Comparison of ENCODE assay signal across 8 cellular contexts in genomic region chr2:215880970-215881369, GRCh38.
DNase-seq lines count a peak whose midpoint lies in the region; ATAC-seq and TF ChIP-seq lines count a peak whose summit lies in the region.

No MANE protein-coding gene starts in this region.

- no peaks in the 10 kb centered on the region for H3K27me3 ChIP-seq in suprapubic skin

- TF ChIP-seq CTCF in foreskin fibroblast (IDR thresholded peaks at IDR 0.05; ENCODE audit: low read depth, low read length) (no peak), suprapubic skin (IDR thresholded peaks at IDR 0.05) (no peak)

- DNase-seq in A172 (ENCODE audit: low spot score) (peak; percentile 9), NCI-H2171 treated with DMSO at 0.1 percent for 48 hours (lab: John Stamatoyannopoulos, UW) (peak; percentile 53), foreskin fibroblast (no peak), NK-92 (lab: John Stamatoyannopoulos, UW; ENCODE audit: unreplicated experiment) (no peak), suprapubic skin (ENCODE audit: low spot score in 2 of 2) (no peak), mesenteric fat pad (ENCODE audit: low spot score) (no peak)

- no peak for TF ChIP-seq POLR2A in suprapubic skin (IDR thresholded peaks at IDR 0.05)

- H3K4me3 ChIP-seq in foreskin fibroblast (ENCODE audit: low read depth in 1 of 2, low read length in 2 of 2) (no peak overlapping the region), suprapubic skin (no peak overlapping the region)

- H3K9me3 ChIP-seq in suprapubic skin: no peaks in the 10 kb centered on the region

- WGBS in suprapubic skin: 82% methylated on average over 4 of the region's 4 CpGs

- H3K36me3 ChIP-seq in suprapubic skin: no peaks in the 10 kb centered on the region

- no peaks in the 10 kb centered on the region for H3K4me1 ChIP-seq in suprapubic skin

- peak; percentile 64 for ATAC-seq in GM19043 (IDR thresholded peaks at IDR 0.05; ENCODE audit: low read depth, unreplicated experiment)
- peak; percentile 49 for ATAC-seq in HG02943 (IDR thresholded peaks at IDR 0.05; ENCODE audit: low read depth, unreplicated experiment)

- H3K27ac ChIP-seq in suprapubic skin: no peak overlapping the region

- no peak for TF ChIP-seq EP300 in suprapubic skin (IDR thresholded peaks at IDR 0.05)

Comparison
In these comparisons a context has a peak if more than half of its experiments do, and no peak if none do; other contexts are left out.
1. DNase-seq: peak in A172 (single experiment) and NCI-H2171 treated with DMSO at 0.1 percent for 48 hours (single experiment); none in foreskin fibroblast (0 of 2), NK-92 (single experiment), suprapubic skin (0 of 2) and mesenteric fat pad (single experiment).